In genomic region chr2:3368261-3368722, GRCh38 we compare ENCODE assay signal across 2 cellular contexts.
A peak's percentile ranks its signal among the peaks of the same experiment; 100 is the strongest.
TF ChIP-seq lines count a peak whose summit lies in the region.

No MANE protein-coding gene starts in this region.

TF ChIP-seq in HepG2, 621 proteins besides CTCF, POLR2A, EP300 and RAD21 (continues in another document):
- no peak for TF ChIP-seq CBX2 (IDR thresholded peaks at IDR 0.05; ENCODE audit: low read depth, low read length)
- TF ChIP-seq CBX2 (CRISPR knock-in tag; IDR thresholded peaks at IDR 0.05; ENCODE audit: low read depth) = no peak
- peak; percentile 50; the same call in 1 of the 2 replicates for TF ChIP-seq ZFP1 (CRISPR knock-in tag; IDR thresholded peaks at IDR 0.05)
- TF ChIP-seq HINFP (CRISPR knock-in tag; IDR thresholded peaks at IDR 0.05; ENCODE audit: low read depth) = no peak; the same call in 1 of the 2 replicates
- no peak for TF ChIP-seq ZNF619 (CRISPR knock-in tag; IDR thresholded peaks at IDR 0.05)
- no peak for TF ChIP-seq PHF5A (CRISPR knock-in tag; IDR thresholded peaks at IDR 0.05; ENCODE audit: low read depth, unreplicated experiment)
- TF ChIP-seq MTERF4 (CRISPR knock-in tag; IDR thresholded peaks at IDR 0.05) = peak; percentile 88; the same call in 1 of the 2 replicates
- TF ChIP-seq ZBTB14 (CRISPR knock-in tag; IDR thresholded peaks at IDR 0.05) = no peak
- no peak for TF ChIP-seq AKAP8 (CRISPR knock-in tag; IDR thresholded peaks at IDR 0.05)
- peak; percentile 58 for TF ChIP-seq U2AF1 (optimal IDR thresholded peaks at IDR 0.05; ENCODE audit: low read depth, low read length)
- no peak for TF ChIP-seq MLLT10 (CRISPR knock-in tag; IDR thresholded peaks at IDR 0.05)
- TF ChIP-seq POGK (CRISPR knock-in tag; conservative IDR thresholded peaks at IDR 0.05) = no peak
- no peak for TF ChIP-seq ZNF766 (CRISPR knock-in tag; IDR thresholded peaks at IDR 0.05; ENCODE audit: borderline replicate concordance)
- no peak for TF ChIP-seq PHF21A (CRISPR knock-in tag; IDR thresholded peaks at IDR 0.05)
- no peak for TF ChIP-seq AKNA (CRISPR knock-in tag; IDR thresholded peaks at IDR 0.05; ENCODE audit: borderline replicate concordance)

TF ChIP-seq in WTC11, 78 proteins besides CTCF, POLR2A, EP300 and RAD21:
- TF ChIP-seq NR2C2 (CRISPR knock-in tag; IDR thresholded peaks at IDR 0.05) = no peak
- TF ChIP-seq ZMAT4 (CRISPR knock-in tag; IDR thresholded peaks at IDR 0.05) = no peak
- TF ChIP-seq SMAD3 (CRISPR knock-in tag; IDR thresholded peaks at IDR 0.05; ENCODE audit: borderline replicate concordance) = no peak
- no peak for TF ChIP-seq ZBTB21 (CRISPR knock-in tag; IDR thresholded peaks at IDR 0.05; ENCODE audit: borderline replicate concordance)
- no peak for TF ChIP-seq CBFB (CRISPR knock-in tag; IDR thresholded peaks at IDR 0.05; ENCODE audit: low read depth)
- no peak for TF ChIP-seq MLX (CRISPR knock-in tag; IDR thresholded peaks at IDR 0.05)
- TF ChIP-seq ETV6 (CRISPR knock-in tag; IDR thresholded peaks at IDR 0.05) = no peak
- no peak for TF ChIP-seq FOXP4 (CRISPR knock-in tag; IDR thresholded peaks at IDR 0.05)
- no peak for TF ChIP-seq ZNF281 (CRISPR knock-in tag; IDR thresholded peaks at IDR 0.05)
- TF ChIP-seq FOXK1 (CRISPR knock-in tag; IDR thresholded peaks at IDR 0.05) = no peak
- no peak for TF ChIP-seq SMAD4 (CRISPR knock-in tag; IDR thresholded peaks at IDR 0.05)
- TF ChIP-seq IRF1 (CRISPR knock-in tag; IDR thresholded peaks at IDR 0.05) = no peak
- no peak for TF ChIP-seq TEAD1 (CRISPR knock-in tag; IDR thresholded peaks at IDR 0.05)
- no peak for TF ChIP-seq EMX1 (CRISPR knock-in tag; IDR thresholded peaks at IDR 0.05)
- TF ChIP-seq ZNF416 (CRISPR knock-in tag; IDR thresholded peaks at IDR 0.05) = no peak
- TF ChIP-seq OVOL2 (CRISPR knock-in tag; IDR thresholded peaks at IDR 0.05; ENCODE audit: borderline replicate concordance) = no peak
- TF ChIP-seq ZNF263 (CRISPR knock-in tag; IDR thresholded peaks at IDR 0.05; ENCODE audit: low read depth) = no peak
TF ChIP-seq in WTC11: peak in this region for 0.
